ENCODE assay signal across 7 cellular contexts in genomic region chr15:40333922-40334492, GRCh38. TPM values are rescaled to one million over a fixed set of nuclear protein-coding genes. Genes with fewer than 3 reads are reported as not detected.
DNase-seq lines count a peak whose midpoint lies in the region; ATAC-seq and TF ChIP-seq lines count a peak whose summit lies in the region.
"Had no signal": no experiment of that assay in that cellular context is flagged by ENCODE, and none has a peak within 500 bp of the region (broad histone marks: within the 10 kb centered on the region; RNA-seq: fewer than 3 reads in every experiment).

No MANE protein-coding gene starts in this region.

- H3K36me3 ChIP-seq in hepatocyte (replicated peaks; ENCODE audit: insufficient read depth, low read depth), result no peaks in the 10 kb centered on the region
- peaks cover 0 to 26% (median 0%) of the 10 kb centered on the region in 3 donors for H3K36me3 ChIP-seq in tibial nerve

- DNase-seq in GM03348 (ENCODE audit: low spot score) (peak; percentile 26), UCSD-AML1 (lab: John Stamatoyannopoulos, UW; ENCODE audit: unreplicated experiment) (peak; percentile 95), hepatocyte (ENCODE audit: low spot score) (peak; percentile 75), tibial nerve (ENCODE audit: low spot score in 2 of 2) (peak in 1 of 2 donors; percentile 57)

- H3K79me2 ChIP-seq in hepatocyte, result no peaks in the 10 kb centered on the region

- H3K27ac ChIP-seq in hepatocyte, result peak overlapping the region; percentile 85
- H3K27ac ChIP-seq in tibial nerve, result peak overlapping the region; percentile 42 to 97 (median 84)

- TF ChIP-seq POLR2A in tibial nerve (IDR thresholded peaks at IDR 0.05), result peak in 1 of 2 donors; percentile 16

- ATAC-seq in GM19351 (IDR thresholded peaks at IDR 0.05; ENCODE audit: unreplicated experiment), result no peak
- no peak for ATAC-seq in HG02973 (IDR thresholded peaks at IDR 0.05; ENCODE audit: unreplicated experiment)

- no peak overlapping the region for H2AFZ ChIP-seq in hepatocyte

- H3K9me3 ChIP-seq in hepatocyte (ENCODE audit: low read depth) (no peaks in the 10 kb centered on the region), tibial nerve (no peaks in the 10 kb centered on the region)

- no peaks in the 10 kb centered on the region for H3K27me3 ChIP-seq in hepatocyte
- H3K27me3 ChIP-seq in tibial nerve, result no peaks in the 10 kb centered on the region

- peaks cover 33% of the 10 kb centered on the region for H3K4me1 ChIP-seq in hepatocyte (ENCODE audit: insufficient read depth)
- H3K4me1 ChIP-seq in tibial nerve, result peaks cover 0 to 73% (median 57%) of the 10 kb centered on the region in 4 donors

- H3K4me2 ChIP-seq in hepatocyte, result peak overlapping the region; percentile 49

- no peaks in the 10 kb centered on the region for H3K9me2 ChIP-seq in hepatocyte (replicated peaks; ENCODE audit: insufficient read depth)

- H4K20me1 ChIP-seq in hepatocyte (ENCODE audit: insufficient read depth, poor library complexity, severe bottlenecking), result no peaks in the 10 kb centered on the region

- TF ChIP-seq CTCF in hepatocyte (IDR thresholded peaks at IDR 0.05; ENCODE audit: poor library complexity) (no peak), tibial nerve (IDR thresholded peaks at IDR 0.05) (no peak)

- TF ChIP-seq EP300 in tibial nerve (IDR thresholded peaks at IDR 0.05), result peak in 1 of 2 donors; percentile 66

- 38% methylated on average over 12 of the region's 12 CpGs for WGBS in hepatocyte (ENCODE audit: low lambda C conversion rate, missing lambda C conversion rate)
- 7 to 36% methylated on average over 11 to 12 of the region's 12 CpGs for WGBS in tibial nerve, 2 donors

- no peak overlapping the region for H3K4me3 ChIP-seq in hepatocyte
- H3K4me3 ChIP-seq in tibial nerve, result no peak overlapping the region

RNA-seq across cellular contexts. Expression of gene CCDC9B, which starts 6.7 kb away (rescaled TPM):
- 1.8 and 4.0 TPM in 2 replicates for total RNA-seq in hepatocyte
- 5.3 and 7.6 TPM in 2 replicates for polyA plus RNA-seq in hepatocyte
- 10 to 100 TPM; 19.3 to 22.8 (median 21.2) TPM for total RNA-seq in tibial nerve

RNA-seq across cellular contexts. Expression of gene INAFM2, which starts 10.5 kb away (rescaled TPM):
- total RNA-seq in hepatocyte (13.7 and 14.4 TPM in 2 replicates), tibial nerve (10 to 100 TPM; 13.8 to 25.9 (median 20.5) TPM)
- polyA plus RNA-seq in hepatocyte, result 17.4 and 19.5 TPM in 2 replicates

RNA-seq across cellular contexts. Expression of gene PHGR1, which starts 16.8 kb away (rescaled TPM):
- total RNA-seq in hepatocyte (49.8 and 76.1 TPM in 2 replicates), tibial nerve (not detected)
- 207 and 222 TPM in 2 replicates for polyA plus RNA-seq in hepatocyte
- total RNA-seq: myocyte had no signal

RNA-seq across cellular contexts. Expression of gene DISP2, which starts 24.0 kb away (rescaled TPM):
- total RNA-seq in hepatocyte (0.12 and 1.0 TPM in 2 replicates), tibial nerve (under 1 TPM; under 0.01 to 0.22 (median 0.10) TPM)
- 0.93 and 1.5 TPM in 2 replicates for polyA plus RNA-seq in hepatocyte

RNA-seq across cellular contexts. Expression of gene PLCB2, which starts 26.3 kb away (rescaled TPM):
- 1.0 and 1.7 TPM in 2 replicates for total RNA-seq in hepatocyte
- polyA plus RNA-seq in hepatocyte, result 4.4 and 4.9 TPM in 2 replicates
- total RNA-seq in tibial nerve, result 10 to 100 TPM; 14.9 to 42.3 (median 17.0) TPM

Comparison
In these comparisons a context has a peak if more than half of its experiments do, and no peak if none do; other contexts are left out.
1. RNA of gene PHGR1, which starts 16.8 kb away (total RNA-seq): 49.8 to 76.1 TPM in hepatocyte; not detected in tibial nerve; every median in the first group is over 10 times any median in the second.